26 cellular contexts compared by ENCODE assay signal in genomic region chr10:121658111-121658510, GRCh38.
"Had no signal": no experiment of that assay in that cellular context is flagged by ENCODE, and none has a peak within 500 bp of the region (broad histone marks: within the 10 kb centered on the region; RNA-seq: fewer than 3 reads in every experiment).

No MANE protein-coding gene starts in this region.

- H3K27ac ChIP-seq: stomach, suprapubic skin, testis, thoracic aorta, thyroid gland, tibial artery, tibial nerve, transverse colon, upper lobe of left lung, upper lobe of right lung, uterus, vagina had no signal

- H3K36me3 ChIP-seq: stomach, suprapubic skin, thoracic aorta, thyroid gland, tibial artery, tibial nerve, transverse colon, upper lobe of left lung, upper lobe of right lung, uterus, vagina had no signal

- ATAC-seq: stimulated activated effector memory CD8-positive, alpha-beta T cell treated with anti-CD3 and anti-CD28 coated beads, Interleukin-12 subunit alpha, Interleukin-12 subunit beta, amount 100 ng/mL, for 72 hours; stimulated activated memory B cell treated with anti-CD40 and anti-IgM and Interleukin-4, amounts not matched to agents 10 μg/mL and 1 μg/mL and 100 μg/mL, for 72 hours; stimulated activated naive B cell treated with anti-CD40 and anti-IgM and Interleukin-4, amounts not matched to agents 10 μg/mL and 1 μg/mL and 100 μg/mL, for 72 hours; stimulated activated naive CD8-positive, alpha-beta T cell treated with anti-CD3 and anti-CD28 coated beads, Interleukin-15, amount 100 ng/mL, for 72 hours; stimulated activated naive CD8-positive, alpha-beta T cell treated with anti-CD3 and anti-CD28 coated beads, Interleukin-15, Interleukin-2, amounts not matched to agents 100 U/mL and 50 U/mL, for 24 hours; upper lobe of right lung had no signal

- H3K27me3 ChIP-seq: stomach, suprapubic skin, testis, thyroid gland, tibial artery, tibial nerve, transverse colon, upper lobe of left lung, upper lobe of right lung, uterus, vagina had no signal

- H3K9me3 ChIP-seq: stomach, suprapubic skin, testis, thoracic aorta, thyroid gland, tibial artery, transverse colon, upper lobe of left lung, upper lobe of right lung, uterus, vagina had no signal

- H3K4me3 ChIP-seq: stomach, suprapubic skin, testis, thoracic aorta, thyroid gland, tibial artery, tibial nerve, transverse colon, upper lobe of left lung, upper lobe of right lung, uterus, vagina had no signal

- DNase-seq: stimulated activated CD4-positive, alpha-beta T cell treated with anti-CD3 and anti-CD28 coated beads, Interleukin-2, amount 100 ng/mL, for 48 hours; stimulated activated CD4-positive, alpha-beta T cell treated with anti-CD3 and anti-CD28 coated beads, Interleukin-4, amount 100 ng/mL, for 1 hour; stimulated activated CD4-positive, alpha-beta T cell treated with anti-CD3 and anti-CD28 coated beads, Interleukin-4, amount 100 ng/mL, for 24 hours; stimulated activated CD4-positive, alpha-beta T cell treated with anti-CD3 and anti-CD28 coated beads, Interleukin-4, amount 100 ng/mL, for 4 hours; stimulated activated CD8-positive, alpha-beta memory T cell treated with anti-CD3 and anti-CD28 coated beads, Interleukin-4, amount 100 ng/mL, for 48 hours; stimulated activated naive B cell treated with anti-CD40 and anti-IgM and Interleukin-4, amounts not matched to agents 10 μg/mL and 1 μg/mL and 100 μg/mL, for 72 hours; stimulated activated naive CD4-positive, alpha-beta T cell; stimulated activated naive CD4-positive, alpha-beta T cell treated with Interleukin-2 at 50 U/mL for 16 hours; stimulated activated naive CD8-positive, alpha-beta T cell treated with anti-CD3 and anti-CD28 coated beads, Interleukin-15, amount 100 ng/mL, for 72 hours; stimulated activated naive CD8-positive, alpha-beta T cell treated with anti-CD3 and anti-CD28 coated beads, Interleukin-15, Interleukin-2, amounts not matched to agents 100 U/mL and 50 U/mL, for 24 hours; stomach; substantia nigra; testis; thyroid gland; tibial artery; transverse colon; trophoblast cell; upper lobe of left lung; upper lobe of right lung; uterus had no signal

- H3K4me1 ChIP-seq: stomach, testis, thyroid gland, tibial nerve, transverse colon, upper lobe of left lung, upper lobe of right lung, uterus had no signal
